28 cellular contexts compared by ENCODE assay signal in genomic region chr1:234475166-234475793, GRCh38. TPM values are rescaled to one million over a fixed set of nuclear protein-coding genes. Genes with fewer than 3 reads are reported as not detected.
A peak's percentile ranks its signal among the peaks of the same experiment; 100 is the strongest.
DNase-seq lines count a peak whose midpoint lies in the region; ATAC-seq, FAIRE-seq and TF ChIP-seq lines count a peak whose summit lies in the region.
"Had no signal": no experiment of that assay in that cellular context is flagged by ENCODE, and none has a peak within 500 bp of the region (broad histone marks: within the 10 kb centered on the region; RNA-seq: fewer than 3 reads in every experiment).

No MANE protein-coding gene starts in this region.

- H4K20me1 ChIP-seq in Karpas-422 (ENCODE audit: insufficient read depth, low read depth, low read length) (no peaks in the 10 kb centered on the region), GM12878 (ENCODE audit: control insufficient read depth, insufficient read depth) (no peaks in the 10 kb centered on the region), neural progenitor cell (ENCODE audit: low read depth) (peaks cover 18% of the 10 kb centered on the region)

- CTCF ChIA-PET in GM12878 (lab: Yijun Ruan, JAX): interaction anchor here (0.8 to 1.0 kb wide), 2 partner anchors 12 to 165 kb away, joined by 3 read pairs; no protein-coding TSS in a partner anchor

- peak overlapping the region; percentile 99 for H3K4me2 ChIP-seq in Karpas-422 (ENCODE audit: low read depth, low read length, poor library complexity, severe bottlenecking)
- peak overlapping the region; percentile 91 for H3K4me2 ChIP-seq in GM12878 (ENCODE audit: control insufficient read depth, insufficient read depth)
- peak overlapping the region; percentile 16 for H3K4me2 ChIP-seq in neural progenitor cell

- H3K79me2 ChIP-seq in Karpas-422 (ENCODE audit: low read length) (peaks cover 76% of the 10 kb centered on the region), GM12878 (ENCODE audit: control insufficient read depth, insufficient read depth, low read length) (peaks cover 54% of the 10 kb centered on the region), neural progenitor cell (ENCODE audit: low read depth) (peaks cover 58% of the 10 kb centered on the region)

- TF ChIP-seq EP300 in GM12878 (IDR thresholded peaks at IDR 0.05; ENCODE audit: borderline replicate concordance in 1 of 2, control insufficient read depth in 1 of 2, low read depth in 2 of 2, low read length in 2 of 2): no peak

- H3K27ac Mint-ChIP-seq in T-helper 2 cell treated with Interferon-gamma antibody and Interleukin-4, amounts not matched to agents 5 μg/mL and 100 μg/mL, for 36 hours: no peak overlapping the region
- H3K27ac Mint-ChIP-seq in neural progenitor cell: no peak overlapping the region
- H3K27ac Mint-ChIP-seq: type B pancreatic cell had no signal

- WGBS in GM12878 (ENCODE audit: insufficient coverage, insufficient replicate concordance, low lambda C conversion rate, missing lambda C conversion rate): 66% methylated on average over 12 of the region's 12 CpGs

- H3K4me3 Mint-ChIP-seq in T-helper 2 cell treated with Interferon-gamma antibody and Interleukin-4, amounts not matched to agents 5 μg/mL and 100 μg/mL, for 36 hours: peak overlapping the region; percentile 8
- H3K4me3 Mint-ChIP-seq in neural progenitor cell: no peak overlapping the region

- H3K9me3 Mint-ChIP-seq in T-helper 2 cell treated with Interferon-gamma antibody and Interleukin-4, amounts not matched to agents 5 μg/mL and 100 μg/mL, for 36 hours: no peaks in the 10 kb centered on the region
- no peaks in the 10 kb centered on the region for H3K9me3 Mint-ChIP-seq in neural progenitor cell
- H3K9me3 Mint-ChIP-seq: IgD-negative memory B cell, type B pancreatic cell had no signal

- no peaks in the 10 kb centered on the region for H3K9me2 ChIP-seq in Karpas-422 (replicated peaks; ENCODE audit: insufficient read depth, low read length)

- no TSS peak for BruUV-seq in GM12878 (replicated peaks; lab: Mats Ljungman, UMichigan)

- in situ Hi-C loops in GM12878 (cut with MboI): no loop called here

- H2AFZ ChIP-seq in Karpas-422 (ENCODE audit: low read length): no peak overlapping the region
- H2AFZ ChIP-seq in GM12878 (ENCODE audit: control insufficient read depth, low read depth, low read length): peak overlapping the region; percentile 45; the same call in 1 of the 2 replicates
- H2AFZ ChIP-seq in neural progenitor cell (replicated peaks): no peak overlapping the region

- H3K36me3 ChIP-seq in Karpas-422 (ENCODE audit: insufficient read depth, low read length) (peaks cover 1% of the 10 kb centered on the region; the same call in 1 of the 2 replicates), GM12878 (ENCODE audit: control insufficient read depth in 2 of 2, insufficient read depth in 2 of 2, low read length in 1 of 2) (no peaks in the 10 kb centered on the region), neural progenitor cell (no peaks in the 10 kb centered on the region)
- H3K36me3 ChIP-seq: BE2C had no signal

- no peak overlapping the region for H3K9ac ChIP-seq in Karpas-422 (ENCODE audit: low read length)
- peak overlapping the region; percentile 20; the same call in 1 of the 2 replicates for H3K9ac ChIP-seq in GM12878 (ENCODE audit: control insufficient read depth, insufficient read depth, low read length)
- H3K9ac ChIP-seq in neural progenitor cell: no peak overlapping the region

- POLR2A ChIA-PET in GM12878 (lab: Charles Lee): interaction anchor here (0.6 kb wide), 1 partner anchor 949 kb away, joined by 7 read pairs; no protein-coding TSS in a partner anchor

- TF ChIP-seq CTCF in GM12878 (IDR thresholded peaks at IDR 0.05 in 2 of 3, conservative IDR thresholded peaks at IDR 0.05 in 1 of 3; ENCODE audit: control insufficient read depth in 2 of 3, extremely low read depth in 1 of 3, insufficient read depth in 1 of 3, low read depth in 3 of 3, low read length in 3 of 3) (no peak), neural progenitor cell (IDR thresholded peaks at IDR 0.05) (no peak)

- ATAC-seq in GM12878 (no peak), GM18907 (IDR thresholded peaks at IDR 0.05; ENCODE audit: unreplicated experiment) (no peak)

- peaks cover 6% of the 10 kb centered on the region for H3K36me3 Mint-ChIP-seq in T-helper 2 cell treated with Interferon-gamma antibody and Interleukin-4, amounts not matched to agents 5 μg/mL and 100 μg/mL, for 36 hours (ENCODE audit: low read depth)
- H3K36me3 Mint-ChIP-seq in neural progenitor cell: peaks cover 2% of the 10 kb centered on the region

- peaks cover 48% of the 10 kb centered on the region for H3K4me1 ChIP-seq in Karpas-422 (ENCODE audit: low read length)
- peaks cover 32% of the 10 kb centered on the region for H3K4me1 ChIP-seq in GM12878 (ENCODE audit: control insufficient read depth, insufficient read depth, low read length)
- peaks cover 26% of the 10 kb centered on the region for H3K4me1 ChIP-seq in neural progenitor cell
- H3K4me1 ChIP-seq: BE2C had no signal

- H3K4me1 Mint-ChIP-seq in T-helper 2 cell treated with Interferon-gamma antibody and Interleukin-4, amounts not matched to agents 5 μg/mL and 100 μg/mL, for 36 hours (ENCODE audit: low read depth): peaks cover 44% of the 10 kb centered on the region
- peaks cover 14% of the 10 kb centered on the region for H3K4me1 Mint-ChIP-seq in neural progenitor cell

- no peaks in the 10 kb centered on the region for H3K27me3 ChIP-seq in Karpas-422 (ENCODE audit: low read length)
- H3K27me3 ChIP-seq in GM12878 (replicated peaks in 1 of 2; ENCODE audit: control insufficient read depth in 2 of 2, insufficient read depth in 2 of 2, low read length in 1 of 2): no peaks in the 10 kb centered on the region
- H3K27me3 ChIP-seq in neural progenitor cell: no peaks in the 10 kb centered on the region
- H3K27me3 ChIP-seq: BE2C had no signal

- intact Hi-C loops in GM12878 (cut with micrococcal nuclease; ENCODE audit: unreplicated experiment): loop anchor here (5.0 to 10.0 kb wide), 2 partner anchors 260 to 363 kb away; no protein-coding TSS in a partner anchor

- H3K4me3 ChIP-seq in Karpas-422 (ENCODE audit: low read length) (no peak overlapping the region), GM12878 (peak overlapping the region; percentile 53; the same call in 1 of the 2 replicates), neural progenitor cell (no peak overlapping the region)

- no peak for TF ChIP-seq RAD21 in GM12878 (IDR thresholded peaks at IDR 0.05; ENCODE audit: insufficient read depth, low read depth, low read length)

- SMC1A ChIA-PET in GM12878 (lab: Charles Lee; ENCODE audit: uncharacterized antibody, unreplicated experiment): interaction anchor here (0.9 to 1.2 kb wide), 2 partner anchors 70 to 101 kb away, joined by 3 to 5 read pairs; no protein-coding TSS in a partner anchor

- DNase-seq in T-helper 2 cell treated with Interferon-gamma antibody and Interleukin-4, amounts not matched to agents 5 μg/mL and 100 μg/mL, for 36 hours (ENCODE audit: low spot score): no peak
- DNase-seq in T-helper 2 cell (no peak), Karpas-422 (no peak), GM12878 (ENCODE audit: low read depth, low spot score) (no peak), neural progenitor cell (ENCODE audit: low spot score) (no peak), HCEC 1CT (no peak), T1000 (lab: John Stamatoyannopoulos, UW) (no peak)
- DNase-seq: 8988T; activated CD4-positive, alpha-beta T cell treated with anti-CD3 and anti-CD28 coated beads, Interleukin-2, amount 50 U/mL, for 48 hours; activated T-cell treated with anti-CD3 and anti-CD28 coated beads, Interleukin-2, amount 50 U/mL, for 1 hour; BE2C; Calu3; cortex of kidney; mammary epithelial cell; NCI-H1092; NCI-H2107; NCI-H524; Right ventricle myocardium superior; stimulated activated CD4-positive, alpha-beta T cell treated with anti-CD3 and anti-CD28 coated beads, Interleukin-1b, Interleukin-23, amount 100 ng/mL, for 48 hours; stimulated activated naive CD4-positive, alpha-beta T cell treated with Interleukin-2 at 50 U/mL for 16 hours; T-helper 1 cell had no signal

- no peak for TF ChIP-seq POLR2A in GM12878 (IDR thresholded peaks at IDR 0.05; ENCODE audit: low read depth, low read length)

- FAIRE-seq in GM12878 (lab: Jason Lieb, UNC): no peak
- FAIRE-seq: G401.6, GM12892, keratinocyte had no signal

- H3F3A ChIP-seq in neural progenitor cell (ENCODE audit: low read depth): peaks cover 5% of the 10 kb centered on the region

- no peaks in the 10 kb centered on the region for H3K9me3 ChIP-seq in Karpas-422 (ENCODE audit: low read length)
- H3K9me3 ChIP-seq in GM12878 (replicated peaks; ENCODE audit: control insufficient read depth, insufficient read depth, low read length): no peaks in the 10 kb centered on the region
- no peaks in the 10 kb centered on the region for H3K9me3 ChIP-seq in neural progenitor cell (ENCODE audit: low read depth)
- H3K9me3 ChIP-seq: BE2C had no signal

- H3K27me3 Mint-ChIP-seq in T-helper 2 cell treated with Interferon-gamma antibody and Interleukin-4, amounts not matched to agents 5 μg/mL and 100 μg/mL, for 36 hours (ENCODE audit: low read depth): no peaks in the 10 kb centered on the region
- H3K27me3 Mint-ChIP-seq in neural progenitor cell (ENCODE audit: insufficient read depth, low read depth): peaks cover 2% of the 10 kb centered on the region
- H3K27me3 Mint-ChIP-seq: IgD-negative memory B cell, type B pancreatic cell had no signal

- H3K27ac ChIP-seq in Karpas-422 (ENCODE audit: low read length): no peak overlapping the region
- H3K27ac ChIP-seq in GM12878 (ENCODE audit: control insufficient read depth, insufficient read depth): peak overlapping the region; percentile 26; the same call in 1 of the 2 replicates
- H3K27ac ChIP-seq in neural progenitor cell: no peak overlapping the region
- H3K27ac ChIP-seq: VCaP had no signal

- RAD21 ChIA-PET in GM12878 (lab: Charles Lee; ENCODE audit: unreplicated experiment): interaction anchor here (0.8 to 1.2 kb wide), 4 partner anchors 12 to 485 kb away, joined by 3 to 6 read pairs (median 4); partner anchors contain the start of gene COA6

RNA-seq across cellular contexts. Expression of gene TARBP1, which starts 3.7 kb away (rescaled TPM):
- total RNA-seq in Karpas-422 (2014; rRNA removed; shearing (Covaris generic); ENCODE audit: low replicate concordance): 27.9 and 70.9 TPM in 2 replicates
- total RNA-seq in GM12878 (2013; cell fraction: nucleolus; rRNA removed): 201 and 211 TPM in 2 replicates
- total RNA-seq in GM12878 (2014; rRNA removed): 36.8 and 50.2 TPM in 2 replicates
- total RNA-seq in GM12878 (2014; rRNA removed; fragmentation: Illumina TruSeq; extraction: Trizol): 43.0 and 49.0 TPM in 2 replicates
- 31.2 and 33.8 TPM in 2 replicates for total RNA-seq in GM12878 (2021)
- 39.2 TPM for polyA plus RNA-seq in GM12878 (2011; ENCODE audit: low read depth)
- 94.4 and 113 TPM in 2 replicates for polyA plus RNA-seq in GM12878 (2011; rRNA removed)
- 36.8 and 38.2 TPM in 2 replicates for polyA plus RNA-seq in GM12878 (2011; cell fraction: cytosol; rRNA removed)
- 192 and 194 TPM in 2 replicates for polyA plus RNA-seq in GM12878 (2011; cell fraction: nucleus; rRNA removed)
- polyA plus RNA-seq in GM12878 (2012): 32.4 and 44.6 TPM in 2 replicates
- polyA plus RNA-seq in GM12878 (2014; fragmentation: Illumina TruSeq; extraction: Trizol): 50.1 and 68.9 TPM in 2 replicates
- polyA plus RNA-seq in GM12878 (2014; fragmentation: Nextera tagmentation; extraction: Ambion mirVana): 10 to 100 TPM; 22.0 to 26.2 TPM
- 58.0 and 67.1 TPM in 2 replicates for polyA plus RNA-seq in GM12878 (2014; rRNA removed)
- polyA plus RNA-seq in GM12878 (2016; fragmentation: Nextera tagmentation; extraction: Ambion mirVana): 10 to 100 TPM; 10.8 to 17.9 TPM
- 33.6 and 34.2 TPM in 2 replicates for polyA minus RNA-seq in GM12878 (2011; rRNA and poly(A)+ RNA removed)
- 9.8 and 11.7 TPM in 2 replicates for polyA minus RNA-seq in GM12878 (2011; cell fraction: cytosol; rRNA and poly(A)+ RNA removed)
- 29.8 and 33.2 TPM in 2 replicates for polyA minus RNA-seq in GM12878 (2011; cell fraction: nucleus; rRNA and poly(A)+ RNA removed)
- 60.1 and 99.0 TPM in 2 replicates for total RNA-seq in neural progenitor cell (ENCODE audit: low replicate concordance)

Comparison
In these comparisons a context has a peak if more than half of its experiments do, and no peak if none do; other contexts are left out.
1. H3K4me2 ChIP-seq: peak in every context shown above with its lines; median percentile 99 in Karpas-422; 91 in GM12878; 16 in neural progenitor cell.